ENCODE assay signal across 9 cellular contexts in genomic region chr5:113047733-113048652, GRCh38.
DNase-seq lines count a peak whose midpoint lies in the region; ATAC-seq lines count a peak whose summit lies in the region.
"Had no signal": no experiment of that assay in that cellular context is flagged by ENCODE, and none has a peak within 500 bp of the region (broad histone marks: within the 10 kb centered on the region; RNA-seq: fewer than 3 reads in every experiment).

No MANE protein-coding gene starts in this region.

- peaks cover 10% of the 10 kb centered on the region for H3K27me3 Mint-ChIP-seq in activated naive CD4-positive, alpha-beta T cell treated with anti-CD3 and anti-CD28 coated beads, Interleukin-2, amount 10 ng/mL, durations not matched to agents 7 days and 5 days
- no peaks in the 10 kb centered on the region for H3K27me3 Mint-ChIP-seq in activated CD4-positive, alpha-beta T cell treated with anti-CD3 and anti-CD28 coated beads for 36 hours

- ATAC-seq in GM18499 (IDR thresholded peaks at IDR 0.05; ENCODE audit: insufficient read depth, unreplicated experiment) (peak; percentile 82), GM21786 (IDR thresholded peaks at IDR 0.05; ENCODE audit: unreplicated experiment) (peak; percentile 83)
- no peak for ATAC-seq in activated CD4-positive, alpha-beta T cell treated with anti-CD3 and anti-CD28 coated beads for 36 hours
- ATAC-seq: body of pancreas had no signal

- H3K27ac Mint-ChIP-seq in activated naive CD4-positive, alpha-beta T cell treated with anti-CD3 and anti-CD28 coated beads, Interleukin-2, amount 10 ng/mL, durations not matched to agents 7 days and 5 days = no peak overlapping the region
- H3K27ac Mint-ChIP-seq in activated CD4-positive, alpha-beta T cell treated with anti-CD3 and anti-CD28 coated beads for 36 hours = no peak overlapping the region

- intact Hi-C loops in cardiac septum (cut with DNase I) = loop anchor here (5.0 kb wide), 1 partner anchor 284 kb away; no protein-coding TSS in a partner anchor
- intact Hi-C loops in activated CD4-positive, alpha-beta T cell treated with anti-CD3 and anti-CD28 coated beads for 36 hours (cut with DNase I, micrococcal nuclease) = no loop called here

- H3K36me3 Mint-ChIP-seq in activated naive CD4-positive, alpha-beta T cell treated with anti-CD3 and anti-CD28 coated beads, Interleukin-2, amount 10 ng/mL, durations not matched to agents 7 days and 5 days = no peaks in the 10 kb centered on the region
- H3K36me3 Mint-ChIP-seq in activated CD4-positive, alpha-beta T cell treated with anti-CD3 and anti-CD28 coated beads for 36 hours (ENCODE audit: low read depth) = no peaks in the 10 kb centered on the region

- DNase-seq in HT-29 (ENCODE audit: low spot score) (peak; percentile 57), kidney glomerular epithelial cell (lab: John Stamatoyannopoulos, UW) (peak; percentile 67), cardiac septum (ENCODE audit: low spot score) (no peak)
- no peak for DNase-seq in activated naive CD4-positive, alpha-beta T cell treated with anti-CD3 and anti-CD28 coated beads, Interleukin-2, amount 10 ng/mL, durations not matched to agents 7 days and 5 days
- DNase-seq in stimulated activated CD4-positive, alpha-beta T cell treated with anti-CD3 and anti-CD28 coated beads, Interleukin-4, amount 100 ng/mL, for 4 hours = no peak
- no peak for DNase-seq in activated CD4-positive, alpha-beta T cell treated with anti-CD3 and anti-CD28 coated beads for 36 hours

- H3K9me3 Mint-ChIP-seq in activated naive CD4-positive, alpha-beta T cell treated with anti-CD3 and anti-CD28 coated beads, Interleukin-2, amount 10 ng/mL, durations not matched to agents 7 days and 5 days = no peaks in the 10 kb centered on the region
- no peaks in the 10 kb centered on the region for H3K9me3 Mint-ChIP-seq in activated CD4-positive, alpha-beta T cell treated with anti-CD3 and anti-CD28 coated beads for 36 hours (ENCODE audit: low read depth)

- CTCF ChIA-PET in activated naive CD4-positive, alpha-beta T cell treated with anti-CD3 and anti-CD28 coated beads, Interleukin-2, amount 10 ng/mL, durations not matched to agents 7 days and 5 days (lab: Charles Lee) = interaction anchor here (1.3 to 1.4 kb wide), 2 partner anchors 282 to 285 kb away, joined by 3 read pairs; no protein-coding TSS in a partner anchor
- CTCF ChIA-PET in activated CD4-positive, alpha-beta T cell treated with anti-CD3 and anti-CD28 coated beads for 36 hours (lab: Charles Lee) = no interaction called here

- H3K4me3 Mint-ChIP-seq in activated naive CD4-positive, alpha-beta T cell treated with anti-CD3 and anti-CD28 coated beads, Interleukin-2, amount 10 ng/mL, durations not matched to agents 7 days and 5 days = no peak overlapping the region
- no peak overlapping the region for H3K4me3 Mint-ChIP-seq in activated CD4-positive, alpha-beta T cell treated with anti-CD3 and anti-CD28 coated beads for 36 hours

- peaks cover 13% of the 10 kb centered on the region for H3K4me1 Mint-ChIP-seq in activated naive CD4-positive, alpha-beta T cell treated with anti-CD3 and anti-CD28 coated beads, Interleukin-2, amount 10 ng/mL, durations not matched to agents 7 days and 5 days
- H3K4me1 Mint-ChIP-seq in activated CD4-positive, alpha-beta T cell treated with anti-CD3 and anti-CD28 coated beads for 36 hours = peaks cover 12% of the 10 kb centered on the region

- POLR2A ChIA-PET in activated CD4-positive, alpha-beta T cell treated with anti-CD3 and anti-CD28 coated beads for 36 hours (lab: Charles Lee) = no interaction called here

Comparison
In these comparisons a context has a peak if more than half of its experiments do, and no peak if none do; other contexts are left out.
1. DNase-seq: peak in HT-29 (single experiment) and kidney glomerular epithelial cell (single experiment); none in activated naive CD4-positive, alpha-beta T cell treated with anti-CD3 and anti-CD28 coated beads, Interleukin-2, amount 10 ng/mL, durations not matched to agents 7 days and 5 days (single experiment), stimulated activated CD4-positive, alpha-beta T cell treated with anti-CD3 and anti-CD28 coated beads, Interleukin-4, amount 100 ng/mL, for 4 hours (0 of 2), cardiac septum (single experiment) and activated CD4-positive, alpha-beta T cell treated with anti-CD3 and anti-CD28 coated beads for 36 hours (single experiment).